8 cellular contexts compared by ENCODE assay signal in the genomic region with DNA sequence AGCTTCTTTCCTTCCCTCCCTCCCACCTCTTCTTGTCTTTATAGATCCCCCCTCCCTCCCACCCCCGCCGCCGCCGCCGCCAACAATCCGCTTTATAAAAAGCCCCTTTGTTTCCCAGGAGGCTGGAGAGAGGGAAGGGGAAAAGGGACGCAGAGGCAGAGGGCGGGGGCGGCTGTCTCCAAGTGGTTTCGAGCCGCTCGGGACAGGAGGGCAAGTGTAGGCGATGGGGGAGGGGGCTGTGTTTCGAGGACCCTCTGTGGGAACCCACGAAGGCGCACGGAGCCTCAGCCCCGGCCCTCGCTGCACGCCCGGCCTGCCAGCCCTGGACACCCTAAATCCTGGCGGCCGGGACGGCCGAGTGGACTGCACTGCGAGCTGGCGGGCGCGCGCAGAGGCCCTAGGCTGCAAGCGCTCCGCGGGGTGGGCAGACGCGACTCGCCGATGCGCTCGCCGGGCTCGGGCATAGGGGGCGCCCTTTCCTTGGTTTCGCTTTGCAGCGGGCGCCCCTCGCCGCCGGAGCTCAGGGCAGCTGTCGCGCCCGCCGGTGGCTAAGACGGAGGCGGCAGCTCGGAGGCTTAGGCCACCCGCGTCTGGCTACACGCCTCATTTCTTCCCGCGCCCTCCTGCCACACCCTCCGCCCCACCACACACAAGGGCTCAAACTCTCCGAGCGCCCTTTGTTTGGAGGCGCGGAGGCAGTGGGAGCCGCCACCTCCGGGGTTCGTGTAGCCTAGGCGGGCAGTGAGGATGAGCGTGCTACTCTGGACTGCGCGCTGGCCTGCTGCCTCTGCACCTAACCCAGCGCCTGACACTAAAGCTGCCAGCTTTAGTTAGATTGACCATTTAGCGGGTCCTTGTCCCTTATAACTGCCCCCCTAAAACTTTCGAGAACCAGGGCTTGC. TPM values are rescaled to one million over a fixed set of nuclear protein-coding genes. Genes with fewer than 3 reads are reported as not detected.
A peak's percentile ranks its signal among the peaks of the same experiment; 100 is the strongest.
DNase-seq lines count a peak whose midpoint lies in the region; ATAC-seq, FAIRE-seq and TF ChIP-seq lines count a peak whose summit lies in the region.

No MANE protein-coding gene starts in this region.

- ATAC-seq in heart right ventricle (peak; percentile 62 to 78 (median 70)), pancreas (peak; percentile 47 to 76 (median 66)), GM21423 (IDR thresholded peaks at IDR 0.05; ENCODE audit: unreplicated experiment) (no peak)

- H3K4me1 ChIP-seq in BE2C (no peaks in the 10 kb centered on the region), heart right ventricle (peaks cover 0 to 22% (median 10%) of the 10 kb centered on the region in 9 donors), pancreas (no peaks in the 10 kb centered on the region)

- H3K4me3 ChIP-seq in BE2C (ENCODE audit: low read depth, low read length) (peak overlapping the region; percentile 34), heart right ventricle (peak overlapping the region; percentile 52 to 73 (median 62)), pancreas (peak overlapping the region; percentile 35 to 60 (median 44))

- H3K36me3 ChIP-seq in BE2C (no peaks in the 10 kb centered on the region), heart right ventricle (no peaks in the 10 kb centered on the region), pancreas (no peaks in the 10 kb centered on the region)

- DNase-seq in BE2C (peak; percentile 48), HUDEP-2 (lab: John Stamatoyannopoulos, UW; ENCODE audit: unreplicated experiment in 76 of 76) (peak in 56 of 76 experiments; percentile 0 to 74 (median 34)), SK-N-DZ (ENCODE audit: low spot score) (peak; percentile 29), amniotic epithelial cell (ENCODE audit: low read depth) (peak; percentile 37), heart right ventricle (peak; percentile 68 to 78), pancreas (peak; percentile 58 to 93 (median 78)), NCI-H2081 treated with DMSO at 0.1 percent for 48 hours (lab: John Stamatoyannopoulos, UW) (no peak)

- FAIRE-seq in pancreas (lab: Jason Lieb, UNC), result no peak

- no peaks in the 10 kb centered on the region for H3K9me3 ChIP-seq in BE2C
- H3K9me3 ChIP-seq in heart right ventricle, result peaks cover 0 to 4% (median 0%) of the 10 kb centered on the region in 11 donors
- H3K9me3 ChIP-seq in pancreas, result no peaks in the 10 kb centered on the region

- TF ChIP-seq CTCF in BE2C (IDR thresholded peaks at IDR 0.05; ENCODE audit: low read depth, low read length), result peak; percentile 27; the same call in 1 of the 2 replicates
- peak in 8 of 9 donors; percentile 31 to 74 (median 66) for TF ChIP-seq CTCF in heart right ventricle (IDR thresholded peaks at IDR 0.05)
- TF ChIP-seq CTCF in pancreas (IDR thresholded peaks at IDR 0.05), result peak; percentile 25 to 45 (median 42)

- H3K27me3 ChIP-seq in BE2C (peaks cover 55% of the 10 kb centered on the region), heart right ventricle (peaks cover 0 to 57% (median 0%) of the 10 kb centered on the region in 7 donors), pancreas (no peaks in the 10 kb centered on the region)

- intact Hi-C loops in heart right ventricle (cut with DNase I) (loop anchor here in 7 of 10 donors (2.0 to 10.0 kb wide), 7 partner anchors 82 to 401 kb away; no protein-coding TSS in a partner anchor), pancreas (cut with DNase I) (no loop called here)

- WGBS in heart right ventricle, 2 donors, result 1% methylated on average over 55 to 65 of the region's 75 CpGs
- WGBS in pancreas, 2 donors, result 0 to 32% methylated on average over 68 to 73 of the region's 75 CpGs

- H3K27ac ChIP-seq in heart right ventricle, result peak overlapping the region; percentile 34 to 88 (median 82)
- peak overlapping the region; percentile 12 to 87 (median 74) for H3K27ac ChIP-seq in pancreas

RNA-seq across cellular contexts. Expression of a gene that starts 2.2 kb away (rescaled TPM):
- not detected for polyA plus RNA-seq in BE2C (2012; ENCODE audit: insufficient read depth, insufficient read length, low read depth)
- 0.09 and 0.20 TPM in 2 replicates for polyA plus RNA-seq in SK-N-DZ (2014; cell fraction: cytosol; rRNA removed)
- polyA plus RNA-seq in SK-N-DZ (2014; cell fraction: nucleus; rRNA removed), result not detected in 2 replicates
- 1 to 10 TPM; 1.2 to 4.2 (median 2.3) TPM for total RNA-seq in heart right ventricle
- polyA plus RNA-seq in heart right ventricle, result 1 to 10 TPM; 1.4 to 2.7 TPM
- total RNA-seq in pancreas, result 1 to 10 TPM; 2.4 to 4.7 (median 3.0) TPM
- 1 to 10 TPM; 3.9 to 8.8 TPM for polyA plus RNA-seq in pancreas

Comparison
In these comparisons a context has a peak if more than half of its experiments do, and no peak if none do; other contexts are left out.
1. intact Hi-C loops: an anchor here in heart right ventricle (2.0 to 10.0 kb wide); none called in pancreas.